In genomic region chr4:122912810-122913575, GRCh38 we compare ENCODE assay signal across 17 cellular contexts.
"Had no signal": no experiment of that assay in that cellular context is flagged by ENCODE, and none has a peak within 500 bp of the region (broad histone marks: within the 10 kb centered on the region; RNA-seq: fewer than 3 reads in every experiment).

No MANE protein-coding gene starts in this region.

- H3K27ac Mint-ChIP-seq: activated naive CD8-positive, alpha-beta T cell treated with anti-CD3 and anti-CD28 coated beads for 36 hours; progenitor cell of endocrine pancreas; stimulated activated naive CD8-positive, alpha-beta T cell treated with anti-CD3 and anti-CD28 coated beads, Interleukin-15, Interleukin-2, amounts not matched to agents 100 ng/mL and 50 ng/mL, for 24 hours had no signal

- ATAC-seq: esophagus mucosa; foreskin keratinocyte; left lobe of liver; natural killer cell treated with Interleukin-12 subunit alpha and Interleukin-12 subunit beta and Interleukin-15 and Interleukin-18, amount 100 ng/mL, for 72 hours; right cardiac atrium had no signal

- H3K4me3 ChIP-seq: upper lobe of left lung had no signal

- H3K36me3 Mint-ChIP-seq: natural killer cell treated with Interleukin-12 subunit alpha and Interleukin-12 subunit beta and Interleukin-15 and Interleukin-18, amount 100 ng/mL, for 72 hours had no signal

- DNase-seq: activated CD4-positive, alpha-beta T cell treated with anti-CD3 and anti-CD28 coated beads, Interleukin-2, amount 50 U/mL, for 48 hours; activated CD4-positive, CD25-positive, alpha-beta regulatory T cell treated with anti-CD3 and anti-CD28 coated beads, Interleukin-2, amount 50 U/mL, for 72 hours; activated gamma-delta T cell; activated naive CD8-positive, alpha-beta T cell treated with anti-CD3 and anti-CD28 coated beads for 36 hours; activated T-cell treated with anti-CD3 and anti-CD28 coated beads, Interleukin-2, amount 50 U/mL, for 48 hours; foreskin keratinocyte; head of caudate nucleus; nucleus accumbens; right cardiac atrium; stimulated activated CD4-positive, alpha-beta T cell treated with anti-CD3 and anti-CD28 coated beads, Interleukin-2, amount 100 ng/mL, for 48 hours; stimulated activated CD8-positive, alpha-beta memory T cell treated with anti-CD3 and anti-CD28 coated beads, Interleukin-4, amount 100 ng/mL, for 48 hours; upper lobe of left lung had no signal

- H3K4me1 Mint-ChIP-seq: activated naive CD8-positive, alpha-beta T cell treated with anti-CD3 and anti-CD28 coated beads for 36 hours had no signal

- H3K9me3 ChIP-seq: upper lobe of left lung had no signal

- H3K27me3 Mint-ChIP-seq: activated naive CD8-positive, alpha-beta T cell treated with anti-CD3 and anti-CD28 coated beads for 36 hours; natural killer cell treated with Interleukin-12 subunit alpha and Interleukin-12 subunit beta and Interleukin-15 and Interleukin-18, amount 100 ng/mL, for 72 hours; progenitor cell of endocrine pancreas; stimulated activated naive CD8-positive, alpha-beta T cell treated with anti-CD3 and anti-CD28 coated beads, Interleukin-15, Interleukin-2, amounts not matched to agents 100 ng/mL and 50 ng/mL, for 24 hours had no signal

- H3K4me1 ChIP-seq: foreskin keratinocyte, upper lobe of left lung had no signal

- H3K9me3 Mint-ChIP-seq: activated naive CD8-positive, alpha-beta T cell treated with anti-CD3 and anti-CD28 coated beads for 36 hours; natural killer cell treated with Interleukin-12 subunit alpha and Interleukin-12 subunit beta and Interleukin-15 and Interleukin-18, amount 100 ng/mL, for 72 hours; stimulated activated naive CD8-positive, alpha-beta T cell treated with anti-CD3 and anti-CD28 coated beads, Interleukin-15, Interleukin-2, amounts not matched to agents 100 ng/mL and 50 ng/mL, for 24 hours had no signal

- H3K27ac ChIP-seq: foreskin keratinocyte, upper lobe of left lung had no signal

- H3K27me3 ChIP-seq: foreskin keratinocyte, upper lobe of left lung had no signal

- H3K4me3 Mint-ChIP-seq: activated naive CD8-positive, alpha-beta T cell treated with anti-CD3 and anti-CD28 coated beads for 36 hours; natural killer cell treated with Interleukin-12 subunit alpha and Interleukin-12 subunit beta and Interleukin-15 and Interleukin-18, amount 100 ng/mL, for 72 hours; stimulated activated naive CD8-positive, alpha-beta T cell treated with anti-CD3 and anti-CD28 coated beads, Interleukin-15, Interleukin-2, amounts not matched to agents 100 ng/mL and 50 ng/mL, for 24 hours had no signal
